16 cellular contexts compared by ENCODE assay signal in the genomic region with DNA sequence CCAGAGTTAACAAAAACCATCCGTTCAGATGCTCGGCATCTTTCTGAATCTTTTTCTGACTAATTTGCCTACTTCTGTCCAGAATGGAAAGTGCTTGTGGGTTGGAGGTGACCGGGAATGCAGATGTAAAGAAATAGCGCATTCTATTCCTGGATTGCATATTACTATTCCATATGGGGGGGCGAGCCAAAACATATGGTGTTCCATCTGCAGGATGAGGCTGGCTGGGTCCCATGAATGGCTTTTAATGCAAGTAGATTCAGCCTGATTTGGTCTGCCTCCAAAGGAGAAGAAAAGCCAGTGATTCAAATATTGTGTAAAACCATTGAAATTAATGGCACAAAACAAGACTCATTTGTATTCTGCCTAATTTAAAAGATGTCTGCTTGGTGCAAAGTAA.
"Had no signal": no experiment of that assay in that cellular context is flagged by ENCODE, and none has a peak within 500 bp of the region (broad histone marks: within the 10 kb centered on the region; RNA-seq: fewer than 3 reads in every experiment).

No MANE protein-coding gene starts in this region.

- FAIRE-seq: bronchial epithelial cell, endometrium had no signal

- DNase-seq: activated CD8-positive, alpha-beta memory T cell treated with anti-CD3 and anti-CD28 coated beads for 24 hours; activated CD8-positive, alpha-beta memory T cell treated with anti-CD3 and anti-CD28 coated beads, Interleukin-2, amount 50 U/mL, for 4 hours; activated naive CD4-positive, alpha-beta T cell; activated T-cell treated with anti-CD3 and anti-CD28 coated beads, Interleukin-2, amount 50 U/mL, for 4 hours; cerebellar nuclear complex; effector CD4-positive, alpha-beta T cell; foreskin fibroblast; immature natural killer cell; left ventricle myocardium inferior; natural killer cell; psoas muscle; stimulated activated naive CD8-positive, alpha-beta T cell treated with anti-CD3 and anti-CD28 coated beads, Interleukin-15, amount 100 ng/mL, for 72 hours; T-helper 1 cell; T-helper 9 cell had no signal
